21 cellular contexts compared by ENCODE assay signal in genomic region chr3:10997196-10997595, GRCh38. TPM values are rescaled to one million over a fixed set of nuclear protein-coding genes. Genes with fewer than 3 reads are reported as not detected.
"Had no signal": no experiment of that assay in that cellular context is flagged by ENCODE, and none has a peak within 500 bp of the region (broad histone marks: within the 10 kb centered on the region; RNA-seq: fewer than 3 reads in every experiment).

No MANE protein-coding gene starts in this region.

- H3K9me3 ChIP-seq: heart left ventricle, pancreas, prostate gland, spleen, thoracic aorta had no signal

- ATAC-seq: esophagus mucosa; heart left ventricle; naive thymus-derived CD4-positive, alpha-beta T cell; pancreas; sciatic nerve; stimulated activated memory B cell treated with anti-CD40 and anti-IgM and Interleukin-4, amounts not matched to agents 10 μg/mL and 1 μg/mL and 100 μg/mL, for 72 hours had no signal

- H3K36me3 ChIP-seq: heart left ventricle, pancreas, prostate gland, spleen, thoracic aorta had no signal

- H3K4me1 ChIP-seq: prostate gland had no signal

- DNase-seq: cerebellar nuclear complex; cortex of kidney; effector memory CD4-positive, alpha-beta T cell; heart left ventricle; mammary epithelial cell; naive thymus-derived CD4-positive, alpha-beta T cell; nephron progenitor cell; pancreas; spleen; stimulated activated CD4-positive, alpha-beta T cell treated with anti-CD3 and anti-CD28 coated beads, Interleukin-15, amount 100 ng/mL, for 24 hours; stimulated activated CD4-positive, alpha-beta T cell treated with anti-CD3 and anti-CD28 coated beads, Interleukin-1b, Interleukin-23, amount 100 ng/mL, for 48 hours; stimulated activated CD4-positive, alpha-beta T cell treated with anti-CD3 and anti-CD28 coated beads, Interleukin-4, amount 100 ng/mL, for 24 hours had no signal

- H3K27ac ChIP-seq: heart left ventricle, pancreas, prostate gland, spleen, thoracic aorta had no signal

- H3K4me3 ChIP-seq: heart left ventricle, pancreas, prostate gland, spleen, thoracic aorta had no signal

RNA-seq across cellular contexts. Expression of gene SLC6A1, which starts 4.6 kb away (rescaled TPM):
- total RNA-seq: fibroblast of lung; glomerular endothelial cell; kidney epithelial cell; naive thymus-derived CD4-positive, alpha-beta T cell; renal cortical epithelial cell had no signal
- polyA plus RNA-seq: fibroblast of lung; mammary epithelial cell; naive thymus-derived CD4-positive, alpha-beta T cell had no signal
